21 cellular contexts compared by ENCODE assay signal in the genomic region with DNA sequence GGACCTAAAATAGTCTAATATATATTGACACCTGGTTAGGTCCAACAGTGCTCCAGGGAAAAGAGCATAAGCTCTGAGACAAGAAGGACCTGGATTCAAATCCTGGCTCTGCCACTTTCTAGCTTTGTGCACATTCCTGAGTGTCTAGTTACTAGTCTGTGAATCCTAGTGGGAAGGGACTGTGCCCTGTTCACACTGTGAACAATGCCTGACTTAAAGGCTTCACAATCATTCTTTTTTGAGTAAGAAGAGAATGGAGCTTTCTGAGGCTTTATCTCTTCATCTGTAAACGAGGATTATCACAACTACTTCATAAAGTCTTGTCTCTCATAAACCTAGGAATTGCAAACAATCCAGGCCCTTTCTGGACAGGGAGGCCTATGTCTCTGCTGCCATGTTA.
DNase-seq lines count a peak whose midpoint lies in the region; TF ChIP-seq lines count a peak whose summit lies in the region.
"Had no signal": no experiment of that assay in that cellular context is flagged by ENCODE, and none has a peak within 500 bp of the region (broad histone marks: within the 10 kb centered on the region; RNA-seq: fewer than 3 reads in every experiment).

No MANE protein-coding gene starts in this region.

- no peaks in the 10 kb centered on the region for H3K27me3 ChIP-seq in HAP-1 (ENCODE audit: low read depth)
- H3K27me3 ChIP-seq: BLaER1 treated with 17β-estradiol and CSF1 and Interleukin-3, amounts not matched to agents 10 nM and 100 nM had no signal

- no peak overlapping the region for H3K4me3 ChIP-seq in HAP-1
- H3K4me3 ChIP-seq: A549; BLaER1 treated with 17β-estradiol and CSF1 and Interleukin-3, amounts not matched to agents 10 nM and 100 nM; GM12878 had no signal

- peak overlapping the region; percentile 53 for H3K27ac ChIP-seq in VCaP
- H3K27ac ChIP-seq: 22Rv1; A549; BLaER1 treated with 17β-estradiol and CSF1 and Interleukin-3, amounts not matched to agents 10 nM and 100 nM; C4-2B had no signal

- H3K36me3 ChIP-seq in HAP-1 (replicated peaks) = no peaks in the 10 kb centered on the region
- H3K36me3 ChIP-seq: BLaER1 treated with 17β-estradiol and CSF1 and Interleukin-3, amounts not matched to agents 10 nM and 100 nM had no signal

- DNase-seq in HAP-1 (ENCODE audit: low spot score in 2 of 2) = peak; percentile 53 to 88
- peak; percentile 4 for DNase-seq in HT-29 (ENCODE audit: low spot score)
- DNase-seq in activated CD4-positive, CD25-positive, alpha-beta regulatory T cell (lab: John Stamatoyannopoulos, UW) = no peak
- no peak for DNase-seq in hypothalamus (lab: John Stamatoyannopoulos, UW)
- no peak for DNase-seq in NCI-H446 treated with DMSO at 0.1 percent for 48 hours (lab: John Stamatoyannopoulos, UW)
- DNase-seq: AML-193; CD4-positive, alpha-beta T cell; CD8-positive, alpha-beta memory T cell; COR-L47; DMS 273 treated with DMSO at 0.1 percent for 48 hours; DMS153; DMS79; DND-41; EL; GDM1 had no signal

- no peak for TF ChIP-seq CTCF in VCaP (conservative IDR thresholded peaks at IDR 0.05)

- no peaks in the 10 kb centered on the region for H3K9me3 ChIP-seq in HAP-1
- H3K9me3 ChIP-seq: A549; BLaER1 treated with 17β-estradiol and CSF1 and Interleukin-3, amounts not matched to agents 10 nM and 100 nM had no signal

- H3K4me1 ChIP-seq in HAP-1 = peaks cover 11% of the 10 kb centered on the region
- H3K4me1 ChIP-seq: A549; BLaER1 treated with 17β-estradiol and CSF1 and Interleukin-3, amounts not matched to agents 10 nM and 100 nM had no signal

- in situ Hi-C loops in HAP-1 (cut with MboI; ENCODE audit: low sequenced_read_pairs) = no loop called here

Comparison
In these comparisons a context has a peak if more than half of its experiments do, and no peak if none do; other contexts are left out.
1. DNase-seq: peak in HAP-1 (2 of 2) and HT-29 (single experiment); none in activated CD4-positive, CD25-positive, alpha-beta regulatory T cell (0 of 4), hypothalamus (0 of 51) and NCI-H446 treated with DMSO at 0.1 percent for 48 hours (single experiment).